ENCODE assay signal across 16 cellular contexts in the genomic region with DNA sequence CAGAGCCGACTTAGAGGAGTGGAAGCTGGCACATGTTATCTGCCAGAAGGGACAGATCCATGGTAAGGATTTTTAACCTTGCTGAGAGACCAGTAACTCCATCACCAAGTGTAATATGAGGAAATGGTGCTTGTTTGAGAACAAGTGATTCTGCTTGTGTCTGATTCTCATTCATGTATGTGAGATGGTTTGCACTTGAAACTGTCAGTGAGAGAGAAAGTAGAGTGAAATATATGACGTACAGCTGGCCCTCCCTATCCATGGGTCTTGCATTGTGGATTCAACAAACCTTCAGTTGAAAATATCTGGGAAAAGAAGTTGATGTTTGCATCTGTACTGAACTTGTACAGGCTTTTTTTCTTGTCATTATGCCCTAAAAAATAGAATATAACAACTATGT. TPM values are rescaled to one million over a fixed set of nuclear protein-coding genes. Genes with fewer than 3 reads are reported as not detected.
A peak's percentile ranks its signal among the peaks of the same experiment; 100 is the strongest.
DNase-seq lines count a peak whose midpoint lies in the region; ATAC-seq and TF ChIP-seq lines count a peak whose summit lies in the region.
"Had no signal": no experiment of that assay in that cellular context is flagged by ENCODE, and none has a peak within 500 bp of the region (broad histone marks: within the 10 kb centered on the region; RNA-seq: fewer than 3 reads in every experiment).

No MANE protein-coding gene starts in this region.

- CTCF ChIA-PET in activated CD4-positive, alpha-beta T cell treated with anti-CD3 and anti-CD28 coated beads for 36 hours (lab: Charles Lee): no interaction called here

- no peaks in the 10 kb centered on the region for H3K27me3 ChIP-seq in HUES64 (ENCODE audit: insufficient read depth, low read length)
- H3K27me3 ChIP-seq: breast epithelium, thyroid gland had no signal

- DNase-seq in activated CD4-positive, alpha-beta T cell treated with anti-CD3 and anti-CD28 coated beads for 36 hours: no peak
- DNase-seq in activated CD4-positive, alpha-beta T cell treated with anti-CD3 and anti-CD28 coated beads, Interleukin-2, amount 50 U/mL, for 1 hour: no peak
- peak; percentile 12 for DNase-seq in cerebellar cortex (ENCODE audit: low spot score)
- DNase-seq in osteocyte (ENCODE audit: extremely low spot score, unreplicated experiment): no peak
- DNase-seq in cortex of kidney (lab: John Stamatoyannopoulos, UW): no peak
- no peak for DNase-seq in ecto neural progenitor cell (ENCODE audit: low spot score)
- DNase-seq: ACHN; activated CD8-positive, alpha-beta memory T cell treated with anti-CD3 and anti-CD28 coated beads, Interleukin-2, amount 50 U/mL, for 4 hours; DMS79; NCI-H748 treated with DMSO at 0.1 percent for 48 hours; thyroid gland had no signal

- WGBS in HUES64: 96% methylated on average over 2 of the region's 2 CpGs

- no peak overlapping the region for H3K27ac Mint-ChIP-seq in activated CD4-positive, alpha-beta T cell treated with anti-CD3 and anti-CD28 coated beads for 36 hours
- H3K27ac Mint-ChIP-seq in osteocyte (ENCODE audit: unreplicated experiment): no peak overlapping the region

- 0 out of 2 replicates have a peak overlapping the region, but pooled peaks have one; percentile 25 for H3K4me3 ChIP-seq in HUES64 (ENCODE audit: low read length)
- H3K4me3 ChIP-seq: thyroid gland had no signal

- no peak for ATAC-seq in activated CD4-positive, alpha-beta T cell treated with anti-CD3 and anti-CD28 coated beads for 36 hours
- ATAC-seq in HG02642 (IDR thresholded peaks at IDR 0.05; ENCODE audit: poor library complexity, unreplicated experiment): no peak

- H3K27ac ChIP-seq in HUES64 (ENCODE audit: low read depth, low read length): no peak overlapping the region
- H3K27ac ChIP-seq: breast epithelium, epithelial cell of prostate, KMS-11, thyroid gland had no signal

- peak overlapping the region; percentile 34 for H3K4me3 Mint-ChIP-seq in activated CD4-positive, alpha-beta T cell treated with anti-CD3 and anti-CD28 coated beads for 36 hours
- peak overlapping the region; percentile 51 for H3K4me3 Mint-ChIP-seq in osteocyte (ENCODE audit: unreplicated experiment)

- peaks cover 7% of the 10 kb centered on the region for H3K36me3 ChIP-seq in HUES64 (ENCODE audit: insufficient read depth, low read length)

- H3K36me3 Mint-ChIP-seq in activated CD4-positive, alpha-beta T cell treated with anti-CD3 and anti-CD28 coated beads for 36 hours (ENCODE audit: low read depth): peaks cover 72% of the 10 kb centered on the region
- peaks cover 57% of the 10 kb centered on the region for H3K36me3 Mint-ChIP-seq in osteocyte (ENCODE audit: unreplicated experiment)

- H3K9ac ChIP-seq in HUES64 (ENCODE audit: low read depth, low read length): no peak overlapping the region
- H3K9ac ChIP-seq: KMS-11 had no signal

- intact Hi-C loops in activated CD4-positive, alpha-beta T cell treated with anti-CD3 and anti-CD28 coated beads for 36 hours (cut with DNase I, micrococcal nuclease): loop anchor here in 1 of 2 experiments (5.0 to 10.0 kb wide), 2 partner anchors 549 to 646 kb away; a partner anchor contains a TSS

- TF ChIP-seq CTCF in osteocyte (IDR thresholded peaks at IDR 0.05): no peak

- POLR2A ChIA-PET in activated CD4-positive, alpha-beta T cell treated with anti-CD3 and anti-CD28 coated beads for 36 hours (lab: Charles Lee): no interaction called here

- H3K9me3 ChIP-seq in HUES64 (ENCODE audit: insufficient read depth, low read depth, low read length): no peaks in the 10 kb centered on the region
- H3K9me3 ChIP-seq: thyroid gland had no signal

- H3K4me1 Mint-ChIP-seq in activated CD4-positive, alpha-beta T cell treated with anti-CD3 and anti-CD28 coated beads for 36 hours: peaks cover 26% of the 10 kb centered on the region
- peaks cover 27% of the 10 kb centered on the region for H3K4me1 Mint-ChIP-seq in osteocyte (ENCODE audit: unreplicated experiment)

- H3K4me1 ChIP-seq in HUES64 (ENCODE audit: insufficient read depth, low read length): no peaks in the 10 kb centered on the region
- H3K4me1 ChIP-seq: breast epithelium had no signal

- no peaks in the 10 kb centered on the region for H3K27me3 Mint-ChIP-seq in activated CD4-positive, alpha-beta T cell treated with anti-CD3 and anti-CD28 coated beads for 36 hours
- no peaks in the 10 kb centered on the region for H3K27me3 Mint-ChIP-seq in osteocyte (ENCODE audit: unreplicated experiment)

- H3K9me3 Mint-ChIP-seq in activated CD4-positive, alpha-beta T cell treated with anti-CD3 and anti-CD28 coated beads for 36 hours (ENCODE audit: low read depth): peaks cover 45% of the 10 kb centered on the region
- peaks cover 40% of the 10 kb centered on the region for H3K9me3 Mint-ChIP-seq in osteocyte (ENCODE audit: unreplicated experiment)

RNA-seq across cellular contexts. Expression of a gene that starts 2.0 kb away (rescaled TPM):
- 1 to 10 TPM; 5.7 to 6.5 TPM for total RNA-seq in activated CD4-positive, alpha-beta T cell treated with anti-CD3 and anti-CD28 coated beads for 36 hours
- 4.3 TPM for polyA plus RNA-seq in HUES64 (2013, experiment 1 of 2)
- 5.0 TPM for polyA plus RNA-seq in HUES64 (2013, experiment 2 of 2)
- total RNA-seq in osteocyte: 10.3 and 10.7 TPM in 2 replicates

RNA-seq across cellular contexts. Expression of a gene that starts 18.8 kb away (rescaled TPM):
- total RNA-seq in activated CD4-positive, alpha-beta T cell treated with anti-CD3 and anti-CD28 coated beads for 36 hours: 1 to 10 TPM; 7.4 to 8.6 TPM
- polyA plus RNA-seq in HUES64 (2013, experiment 1 of 2): 10.2 TPM
- 10.8 TPM for polyA plus RNA-seq in HUES64 (2013, experiment 2 of 2)
- total RNA-seq in osteocyte: 5.6 and 6.6 TPM in 2 replicates
